2 cellular contexts compared by ENCODE assay signal in the genomic region with DNA sequence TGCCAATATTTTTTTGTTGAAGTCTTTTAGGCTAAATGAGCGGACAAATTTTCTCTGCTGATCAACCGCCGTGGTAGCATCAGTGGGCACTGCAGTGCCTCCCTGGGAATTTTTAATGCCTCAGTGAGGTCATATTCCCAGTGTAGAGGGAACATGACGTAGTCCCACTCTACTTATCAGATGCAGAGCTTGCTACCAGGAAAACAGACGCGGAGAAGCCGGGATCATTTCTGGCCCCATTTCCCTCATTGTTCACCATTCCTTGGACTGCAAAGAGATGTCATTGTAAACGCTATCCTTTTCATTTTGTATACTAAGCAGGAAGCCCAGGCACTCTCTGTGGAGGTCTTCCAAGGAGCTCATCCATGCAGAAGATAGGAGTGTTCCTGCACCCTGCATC.
TF ChIP-seq lines count a peak whose summit lies in the region.

No MANE protein-coding gene starts in this region.

TF ChIP-seq in HCT116, 20 proteins besides CTCF, POLR2A, EP300 and RAD21:
- TF ChIP-seq ZNF274 (IDR thresholded peaks at IDR 0.05; ENCODE audit: low read depth, low read length) (no peak), SRF (IDR thresholded peaks at IDR 0.05; ENCODE audit: low read depth) (no peak), TCF7L2 (IDR thresholded peaks at IDR 0.05; ENCODE audit: borderline replicate concordance, extremely low read depth, insufficient read depth, insufficient read length) (no peak), FOSL1 (IDR thresholded peaks at IDR 0.05; ENCODE audit: low read depth) (no peak), ZFX (IDR thresholded peaks at IDR 0.05) (no peak)
- TF ChIP-seq, protein P1, sequence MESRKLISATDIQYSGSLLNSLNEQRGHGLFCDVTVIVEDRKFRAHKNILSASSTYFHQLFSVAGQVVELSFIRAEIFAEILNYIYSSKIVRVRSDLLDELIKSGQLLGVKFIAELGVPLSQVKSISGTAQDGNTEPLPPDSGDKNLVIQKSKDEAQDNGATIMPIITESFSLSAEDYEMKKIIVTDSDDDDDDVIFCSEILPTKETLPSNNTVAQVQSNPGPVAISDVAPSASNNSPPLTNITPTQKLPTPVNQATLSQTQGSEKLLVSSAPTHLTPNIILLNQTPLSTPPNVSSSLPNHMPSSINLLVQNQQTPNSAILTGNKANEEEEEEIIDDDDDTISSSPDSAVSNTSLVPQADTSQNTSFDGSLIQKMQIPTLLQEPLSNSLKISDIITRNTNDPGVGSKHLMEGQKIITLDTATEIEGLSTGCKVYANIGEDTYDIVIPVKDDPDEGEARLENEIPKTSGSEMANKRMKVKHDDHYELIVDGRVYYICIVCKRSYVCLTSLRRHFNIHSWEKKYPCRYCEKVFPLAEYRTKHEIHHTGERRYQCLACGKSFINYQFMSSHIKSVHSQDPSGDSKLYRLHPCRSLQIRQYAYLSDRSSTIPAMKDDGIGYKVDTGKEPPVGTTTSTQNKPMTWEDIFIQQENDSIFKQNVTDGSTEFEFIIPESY (IDR thresholded peaks at IDR 0.05; ENCODE audit: extremely low read depth, insufficient replicate concordance, low read length): no peak

TF ChIP-seq in H1, 55 proteins besides CTCF, POLR2A, EP300 and RAD21:
- TF ChIP-seq RFX5 (IDR thresholded peaks at IDR 0.05; ENCODE audit: borderline replicate concordance, low read depth, low read length) (no peak), CTBP2 (IDR thresholded peaks at IDR 0.05; ENCODE audit: borderline replicate concordance, insufficient read depth, insufficient read length, low read length) (no peak), POU5F1 (IDR thresholded peaks at IDR 0.05; ENCODE audit: low read depth, low read length) (no peak), KDM1A (IDR thresholded peaks at IDR 0.05; ENCODE audit: borderline replicate concordance, low read length) (no peak), CREB1 (IDR thresholded peaks at IDR 0.05) (no peak), SP4 (IDR thresholded peaks at IDR 0.05; ENCODE audit: low read length) (no peak), CHD7 (IDR thresholded peaks at IDR 0.05; ENCODE audit: insufficient replicate concordance, low read length) (no peak), KDM5A (IDR thresholded peaks at IDR 0.05; ENCODE audit: low read length) (no peak), TEAD4 (IDR thresholded peaks at IDR 0.05; ENCODE audit: low read depth, low read length) (no peak), USF2 (IDR thresholded peaks at IDR 0.05; ENCODE audit: low read length) (no peak), MAX (IDR thresholded peaks at IDR 0.05) (no peak), BCL11A (IDR thresholded peaks at IDR 0.05; ENCODE audit: low read depth in 2 of 2, low read length in 2 of 2) (no peak), RNF2 (IDR thresholded peaks at IDR 0.05; ENCODE audit: borderline replicate concordance, low read depth, low read length, missing control alignments, poor library complexity, severe bottlenecking) (no peak), RBBP5 (IDR thresholded peaks at IDR 0.05; ENCODE audit: borderline replicate concordance, low read depth, low read length) (no peak), NRF1 (IDR thresholded peaks at IDR 0.05; ENCODE audit: low read depth, low read length) (no peak), HDAC6 (IDR thresholded peaks at IDR 0.05; ENCODE audit: low read depth, low read length) (no peak), CHD1 (IDR thresholded peaks at IDR 0.05; ENCODE audit: low read depth, low read length) (no peak)
- TF ChIP-seq, protein P2, sequence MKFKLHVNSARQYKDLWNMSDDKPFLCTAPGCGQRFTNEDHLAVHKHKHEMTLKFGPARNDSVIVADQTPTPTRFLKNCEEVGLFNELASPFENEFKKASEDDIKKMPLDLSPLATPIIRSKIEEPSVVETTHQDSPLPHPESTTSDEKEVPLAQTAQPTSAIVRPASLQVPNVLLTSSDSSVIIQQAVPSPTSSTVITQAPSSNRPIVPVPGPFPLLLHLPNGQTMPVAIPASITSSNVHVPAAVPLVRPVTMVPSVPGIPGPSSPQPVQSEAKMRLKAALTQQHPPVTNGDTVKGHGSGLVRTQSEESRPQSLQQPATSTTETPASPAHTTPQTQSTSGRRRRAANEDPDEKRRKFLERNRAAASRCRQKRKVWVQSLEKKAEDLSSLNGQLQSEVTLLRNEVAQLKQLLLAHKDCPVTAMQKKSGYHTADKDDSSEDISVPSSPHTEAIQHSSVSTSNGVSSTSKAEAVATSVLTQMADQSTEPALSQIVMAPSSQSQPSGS (IDR thresholded peaks at IDR 0.05; ENCODE audit: low read length): no peak
TF ChIP-seq in H1: peak in this region for 0.
